1 cellular context compared by ENCODE assay signal in genomic region chr1:23246274-23246673, GRCh38.
TF ChIP-seq lines count a peak whose summit lies in the region.

No MANE protein-coding gene starts in this region.

TF ChIP-seq in K562, 482 proteins besides CTCF, POLR2A, EP300 and RAD21:
- TF ChIP-seq ZNF778 (CRISPR knock-in tag; IDR thresholded peaks at IDR 0.05) (no peak), ELK3 (CRISPR knock-in tag; IDR thresholded peaks at IDR 0.05) (no peak)
